21 cellular contexts compared by ENCODE assay signal in the genomic region with DNA sequence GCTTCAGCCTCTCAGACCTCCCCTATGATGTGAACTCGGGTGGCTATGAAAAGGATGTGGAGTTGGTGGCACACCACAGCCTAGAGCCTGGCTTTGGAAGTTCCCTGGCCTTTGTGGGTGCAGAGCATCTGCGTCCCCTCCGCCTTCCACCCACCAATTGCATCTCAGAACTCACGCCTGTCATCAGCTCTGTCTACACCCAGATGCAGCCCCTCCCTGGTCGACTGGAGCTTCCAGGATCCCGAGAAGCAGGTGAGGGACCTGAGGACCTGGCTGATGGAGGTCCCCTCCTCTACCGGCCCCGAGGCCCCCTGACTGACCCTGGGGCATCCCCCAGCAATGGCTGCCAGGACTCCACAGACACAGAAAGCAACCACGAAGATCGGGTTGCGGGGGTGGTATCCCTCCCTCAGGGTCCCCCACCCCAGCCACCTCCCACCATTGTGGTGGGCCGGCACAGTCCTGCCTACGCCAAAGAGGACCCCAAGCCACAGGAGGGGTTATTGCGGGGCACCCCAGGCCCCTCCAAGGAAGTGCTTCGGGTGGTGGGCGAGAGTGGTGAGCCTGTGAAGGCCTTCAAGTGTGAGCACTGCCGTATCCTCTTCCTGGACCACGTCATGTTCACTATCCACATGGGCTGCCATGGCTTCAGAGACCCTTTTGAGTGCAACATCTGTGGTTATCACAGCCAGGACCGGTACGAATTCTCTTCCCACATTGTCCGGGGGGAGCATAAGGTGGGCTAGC. TPM values are rescaled to one million over a fixed set of nuclear protein-coding genes. Genes with fewer than 3 reads are reported as not detected.
A peak's percentile ranks its signal among the peaks of the same experiment; 100 is the strongest.
DNase-seq lines count a peak whose midpoint lies in the region; ATAC-seq and FAIRE-seq lines count a peak whose summit lies in the region.
"Had no signal": no experiment of that assay in that cellular context is flagged by ENCODE, and none has a peak within 500 bp of the region (broad histone marks: within the 10 kb centered on the region; RNA-seq: fewer than 3 reads in every experiment).

No MANE protein-coding gene starts in this region.

- no peak overlapping the region for H3K4me3 Mint-ChIP-seq in naive thymus-derived CD4-positive, alpha-beta T cell
- H3K4me3 Mint-ChIP-seq: endodermal cell had no signal

- H2BK120ac ChIP-seq in neuronal stem cell (ENCODE audit: low read depth, low read length) = no peak overlapping the region

- no peak overlapping the region for H4K8ac ChIP-seq in neuronal stem cell (ENCODE audit: low read depth, low read length)

- H3K4me3 ChIP-seq in naive thymus-derived CD4-positive, alpha-beta T cell (ENCODE audit: low read length) = no peak overlapping the region
- H3K4me3 ChIP-seq in neuronal stem cell (ENCODE audit: low read length in 2 of 2) = no peak overlapping the region
- H3K4me3 ChIP-seq: transverse colon had no signal

- no peaks in the 10 kb centered on the region for H3K9me3 Mint-ChIP-seq in naive thymus-derived CD4-positive, alpha-beta T cell
- H3K9me3 Mint-ChIP-seq: endodermal cell had no signal

- peak; percentile 26 for DNase-seq in stimulated activated CD4-positive, alpha-beta T cell treated with anti-CD3 and anti-CD28 coated beads, Interleukin-15, amount 100 ng/mL, for 24 hours
- no peak for DNase-seq in stimulated activated CD4-positive, alpha-beta T cell treated with anti-CD3 and anti-CD28 coated beads, Interleukin-2, amount 100 ng/mL, for 24 hours
- DNase-seq in activated T-cell treated with anti-CD3 and anti-CD28 coated beads, Interleukin-2, amount 50 U/mL, for 48 hours = peak; percentile 32 to 40
- DNase-seq in naive thymus-derived CD4-positive, alpha-beta T cell = no peak
- DNase-seq in frontal cortex (ENCODE audit: low spot score in 2 of 2) (no peak), KG1 (lab: John Stamatoyannopoulos, UW) (no peak), neuronal stem cell (ENCODE audit: low spot score) (no peak)
- DNase-seq: activated naive CD4-positive, alpha-beta T cell treated with anti-CD3 and anti-CD28 coated beads, Interleukin-2, amount 50 U/mL, for 16 hours; DMS79 treated with DMSO at 0.1 percent for 48 hours; endodermal cell; kidney; MV-4-11; NCI-H1694; stimulated activated naive CD4-positive, alpha-beta T cell treated with Interleukin-2 at 50 U/mL for 16 hours; transverse colon had no signal

- no peak overlapping the region for H2BK5ac ChIP-seq in neuronal stem cell (ENCODE audit: low read length)

- POLR2A ChIA-PET in naive thymus-derived CD4-positive, alpha-beta T cell (lab: Charles Lee) = interaction anchor here (0.6 kb wide), 1 partner anchor 108 kb away, joined by 3 read pairs; no protein-coding TSS in a partner anchor

- no peak overlapping the region for H2AFZ ChIP-seq in neuronal stem cell (ENCODE audit: low read length)
- H2AFZ ChIP-seq: parathyroid adenoma had no signal

- peaks cover 1 to 53% (median 11%) of the 10 kb centered on the region in 7 donors for H3K4me1 Mint-ChIP-seq in naive thymus-derived CD4-positive, alpha-beta T cell

- no peak overlapping the region for H3K14ac ChIP-seq in neuronal stem cell (ENCODE audit: low read length)

- H3K27me3 Mint-ChIP-seq in naive thymus-derived CD4-positive, alpha-beta T cell = no peaks in the 10 kb centered on the region

- peaks cover 0 to 28% (median 0%) of the 10 kb centered on the region in 3 experiments for H3K36me3 ChIP-seq in naive thymus-derived CD4-positive, alpha-beta T cell (ENCODE audit: control insufficient read depth in 2 of 3, insufficient read depth in 3 of 3, low read length in 3 of 3)
- peaks cover 41 to 92% of the 10 kb centered on the region in 2 donors for H3K36me3 ChIP-seq in neuronal stem cell (replicated peaks in 1 of 2; ENCODE audit: control insufficient read depth in 2 of 2, insufficient read depth in 2 of 2, low read length in 2 of 2)
- H3K36me3 ChIP-seq: transverse colon had no signal

- H3K4me1 ChIP-seq in naive thymus-derived CD4-positive, alpha-beta T cell (ENCODE audit: control insufficient read depth in 2 of 2, insufficient read depth in 2 of 2, low read length in 2 of 2) = peaks cover 0 to 7% of the 10 kb centered on the region in 2 donors
- peaks cover 0 to 12% of the 10 kb centered on the region in 2 donors for H3K4me1 ChIP-seq in neuronal stem cell (ENCODE audit: control insufficient read depth in 2 of 2, insufficient read depth in 1 of 2, low read depth in 1 of 2, low read length in 2 of 2)
- H3K4me1 ChIP-seq: parathyroid adenoma, transverse colon had no signal

- H3K27ac Mint-ChIP-seq in naive thymus-derived CD4-positive, alpha-beta T cell = peak overlapping the region in 3 of 9 donors; percentile 42 to 72 (median 50)
- H3K27ac Mint-ChIP-seq: endodermal cell had no signal

- CTCF ChIA-PET in naive thymus-derived CD4-positive, alpha-beta T cell (lab: Charles Lee) = interaction anchor here (0.7 to 1.4 kb wide), 2 partner anchors 39 to 83 kb away, joined by 3 to 4 read pairs; partner anchors contain the start of gene ZC3H10

- no CpG with 5 or more reads among the region's 21 CpGs for WGBS in neuronal stem cell (ENCODE audit: extremely low coverage in 2 of 2, insufficient read length in 2 of 2, insufficient replicate concordance in 1 of 2), 2 donors

- no peak overlapping the region for H2AK5ac ChIP-seq in neuronal stem cell (ENCODE audit: low read depth, low read length)

- no peak overlapping the region for H3K18ac ChIP-seq in neuronal stem cell (ENCODE audit: low read length)

- ATAC-seq in naive thymus-derived CD4-positive, alpha-beta T cell = peak; percentile 58
- no peak for ATAC-seq in HG03442 (IDR thresholded peaks at IDR 0.05; ENCODE audit: unreplicated experiment)
- ATAC-seq: sciatic nerve had no signal

- FAIRE-seq in frontal cortex (lab: Jason Lieb, UNC) = no peak
- FAIRE-seq: GM12892, H54, kidney had no signal

- H3K27me3 ChIP-seq in naive thymus-derived CD4-positive, alpha-beta T cell (ENCODE audit: control insufficient read depth in 2 of 2, insufficient read depth in 2 of 2, low read length in 2 of 2) = no peaks in the 10 kb centered on the region
- H3K27me3 ChIP-seq in neuronal stem cell (ENCODE audit: control insufficient read depth in 3 of 3, insufficient read depth in 3 of 3, low read depth in 1 of 3, low read length in 3 of 3) = no peaks in the 10 kb centered on the region
- H3K27me3 ChIP-seq: transverse colon had no signal

- no peak overlapping the region for H3K4ac ChIP-seq in neuronal stem cell (ENCODE audit: low read length)

- no peaks in the 10 kb centered on the region for H3K79me1 ChIP-seq in neuronal stem cell (ENCODE audit: low read depth, low read length)

- H3K27ac ChIP-seq in naive thymus-derived CD4-positive, alpha-beta T cell (ENCODE audit: low read depth, low read length) = no peak overlapping the region
- no peak overlapping the region for H3K27ac ChIP-seq in neuronal stem cell (replicated peaks; ENCODE audit: low read length)
- H3K27ac ChIP-seq: KMS-11, parathyroid adenoma, transverse colon had no signal

- intact Hi-C loops in naive thymus-derived CD4-positive, alpha-beta T cell (cut with micrococcal nuclease) = no loop called here

- no peak overlapping the region for H3K4me2 ChIP-seq in neuronal stem cell (ENCODE audit: insufficient read depth, low read length, poor library complexity, severe bottlenecking)
- H3K4me2 ChIP-seq: KMS-11 had no signal

- no peak overlapping the region for H2BK12ac ChIP-seq in neuronal stem cell (ENCODE audit: low read length)

- no peak overlapping the region for H3K9ac ChIP-seq in neuronal stem cell (ENCODE audit: low read depth, low read length, poor library complexity)
- H3K9ac ChIP-seq: KMS-11, parathyroid adenoma had no signal

- H2BK15ac ChIP-seq in neuronal stem cell (ENCODE audit: low read length) = no peak overlapping the region

- H3K36me3 Mint-ChIP-seq in naive thymus-derived CD4-positive, alpha-beta T cell = peaks cover 7 to 38% (median 18%) of the 10 kb centered on the region in 5 donors

- H3K9me3 ChIP-seq in naive thymus-derived CD4-positive, alpha-beta T cell (ENCODE audit: control insufficient read depth in 2 of 3, low read length in 3 of 3) = no peaks in the 10 kb centered on the region
- no peaks in the 10 kb centered on the region for H3K9me3 ChIP-seq in neuronal stem cell (replicated peaks in 1 of 2; ENCODE audit: control insufficient read depth in 2 of 2, insufficient read depth in 1 of 2, low read depth in 1 of 2, low read length in 2 of 2)
- H3K9me3 ChIP-seq: transverse colon had no signal

- no peak overlapping the region for H3K23ac ChIP-seq in neuronal stem cell (ENCODE audit: low read depth, low read length, poor library complexity)

- no peak overlapping the region for H4K91ac ChIP-seq in neuronal stem cell (ENCODE audit: low read depth, low read length, poor library complexity)

RNA-seq across cellular contexts. Expression of gene RPS26, which starts 7.0 kb away (rescaled TPM):
- 10 to 100 TPM; 40.8 to 64.5 (median 46.4) TPM for total RNA-seq in naive thymus-derived CD4-positive, alpha-beta T cell
- polyA plus RNA-seq in naive thymus-derived CD4-positive, alpha-beta T cell = 100 to 1,000 TPM; 578 to 717 TPM
- total RNA-seq in frontal cortex = 15.5 TPM
- polyA plus RNA-seq in neuronal stem cell (2013, experiment 1 of 2) = 589 TPM
- polyA plus RNA-seq in neuronal stem cell (2013, experiment 2 of 2) = 551 TPM

RNA-seq across cellular contexts. Expression of gene IKZF4, which starts 13.9 kb away (rescaled TPM):
- total RNA-seq in naive thymus-derived CD4-positive, alpha-beta T cell = 10 to 100 TPM in 1 of 5 experiments, 1 to 10 TPM in 4; 3.6 to 37.8 (median 5.3) TPM
- 1 to 10 TPM in 1 of 2 donors, under 1 TPM in 1; 0.54 to 2.0 TPM for polyA plus RNA-seq in naive thymus-derived CD4-positive, alpha-beta T cell
- 1.6 TPM for total RNA-seq in frontal cortex
- polyA plus RNA-seq in neuronal stem cell (2013, experiment 1 of 2) = 9.9 TPM
- polyA plus RNA-seq in neuronal stem cell (2013, experiment 2 of 2) = 9.8 TPM

RNA-seq across cellular contexts. Expression of gene SUOX, which starts 37.7 kb away (rescaled TPM):
- total RNA-seq in naive thymus-derived CD4-positive, alpha-beta T cell = 10 to 100 TPM in 1 of 5 experiments, 1 to 10 TPM in 4; 1.9 to 10.4 (median 7.1) TPM
- polyA plus RNA-seq in naive thymus-derived CD4-positive, alpha-beta T cell = under 1 TPM; 0.14 to 0.21 TPM
- total RNA-seq in frontal cortex = 8.2 TPM
- 17.3 TPM for polyA plus RNA-seq in neuronal stem cell (2013, experiment 1 of 2)
- 18.0 TPM for polyA plus RNA-seq in neuronal stem cell (2013, experiment 2 of 2)

RNA-seq across cellular contexts. Expression of gene ERBB3, which starts 45.2 kb away (rescaled TPM):
- total RNA-seq in naive thymus-derived CD4-positive, alpha-beta T cell = 1 to 10 TPM; 1.0 to 6.4 (median 1.9) TPM
- under 1 TPM; 0.22 to 0.51 TPM for polyA plus RNA-seq in naive thymus-derived CD4-positive, alpha-beta T cell
- 2.0 TPM for total RNA-seq in frontal cortex
- polyA plus RNA-seq in neuronal stem cell (2013, experiment 1 of 2) = 4.2 TPM
- polyA plus RNA-seq in neuronal stem cell (2013, experiment 2 of 2) = 3.8 TPM

Comparison
In these comparisons a context has a peak if more than half of its experiments do, and no peak if none do; other contexts are left out.
1. DNase-seq: peak in stimulated activated CD4-positive, alpha-beta T cell treated with anti-CD3 and anti-CD28 coated beads, Interleukin-15, amount 100 ng/mL, for 24 hours (single experiment) and activated T-cell treated with anti-CD3 and anti-CD28 coated beads, Interleukin-2, amount 50 U/mL, for 48 hours (2 of 2); none in stimulated activated CD4-positive, alpha-beta T cell treated with anti-CD3 and anti-CD28 coated beads, Interleukin-2, amount 100 ng/mL, for 24 hours (0 of 2), naive thymus-derived CD4-positive, alpha-beta T cell (0 of 9), frontal cortex (0 of 2), KG1 (single experiment) and neuronal stem cell (single experiment).